In genomic region chr10:87092861-87093460, GRCh38 we compare ENCODE assay signal across 8 cellular contexts. TPM values are rescaled to one million over a fixed set of nuclear protein-coding genes. Genes with fewer than 3 reads are reported as not detected.
DNase-seq lines count a peak whose midpoint lies in the region; ATAC-seq and TF ChIP-seq lines count a peak whose summit lies in the region.

No MANE protein-coding gene starts in this region.

- H3K27ac ChIP-seq in prostate gland, result peak overlapping the region; percentile 90 to 94

- DNase-seq in KBM-7, result peak; percentile 62
- peak; percentile 50 for DNase-seq in activated CD8-positive, alpha-beta T cell treated with anti-CD3 and anti-CD28 coated beads, Interleukin-2, amount 10 ng/mL, durations not matched to agents 7 days and 5 days
- DNase-seq in foreskin melanocyte, result peak; percentile 12
- peak; percentile 27 for DNase-seq in prostate gland (ENCODE audit: low spot score)
- no peak for DNase-seq in NCI-H526 treated with DMSO at 0.1 percent for 48 hours (lab: John Stamatoyannopoulos, UW)

- in situ Hi-C loops in KBM-7 (cut with MboI; ENCODE audit: low pct_unique_long_range_greater_than_20kb, low sequenced_read_pairs), result no loop called here

- peaks cover 49% of the 10 kb centered on the region for H3K4me1 Mint-ChIP-seq in activated CD8-positive, alpha-beta T cell treated with anti-CD3 and anti-CD28 coated beads, Interleukin-2, amount 10 ng/mL, durations not matched to agents 7 days and 5 days (ENCODE audit: low read depth)

- H3K27me3 ChIP-seq in prostate gland (replicated peaks; ENCODE audit: insufficient read depth), result no peaks in the 10 kb centered on the region

- TF ChIP-seq CTCF in prostate gland (IDR thresholded peaks at IDR 0.05), result no peak

- no peak for ATAC-seq in activated CD8-positive, alpha-beta T cell treated with anti-CD3 and anti-CD28 coated beads, Interleukin-2, amount 10 ng/mL, durations not matched to agents 7 days and 5 days
- ATAC-seq in HG02571 (IDR thresholded peaks at IDR 0.05; ENCODE audit: unreplicated experiment), result no peak
- ATAC-seq in HG02884 (IDR thresholded peaks at IDR 0.05; ENCODE audit: unreplicated experiment), result no peak

- no peaks in the 10 kb centered on the region for H3K9me3 Mint-ChIP-seq in activated CD8-positive, alpha-beta T cell treated with anti-CD3 and anti-CD28 coated beads, Interleukin-2, amount 10 ng/mL, durations not matched to agents 7 days and 5 days (ENCODE audit: insufficient read depth)

- intact Hi-C loops in prostate gland (cut with DNase I), result loop anchor here (10.0 kb wide), 1 partner anchor 408 kb away; no protein-coding TSS in a partner anchor

- H3K4me1 ChIP-seq in prostate gland (replicated peaks), result no peaks in the 10 kb centered on the region

- no peaks in the 10 kb centered on the region for H3K27me3 Mint-ChIP-seq in activated CD8-positive, alpha-beta T cell treated with anti-CD3 and anti-CD28 coated beads, Interleukin-2, amount 10 ng/mL, durations not matched to agents 7 days and 5 days (ENCODE audit: low read depth)

- H3K27ac Mint-ChIP-seq in activated CD8-positive, alpha-beta T cell treated with anti-CD3 and anti-CD28 coated beads, Interleukin-2, amount 10 ng/mL, durations not matched to agents 7 days and 5 days, result peak overlapping the region; percentile 94

- CTCF ChIA-PET in activated CD8-positive, alpha-beta T cell treated with anti-CD3 and anti-CD28 coated beads, Interleukin-2, amount 10 ng/mL, durations not matched to agents 7 days and 5 days (lab: Charles Lee), result interaction anchor here (0.9 to 2.1 kb wide), 6 partner anchors 8 to 411 kb away, joined by 3 to 5 read pairs (median 4); partner anchors contain the start of gene MINPP1

- H3K4me3 Mint-ChIP-seq in activated CD8-positive, alpha-beta T cell treated with anti-CD3 and anti-CD28 coated beads, Interleukin-2, amount 10 ng/mL, durations not matched to agents 7 days and 5 days, result peak overlapping the region; percentile 92

- H3K4me3 ChIP-seq in GM08714 (ENCODE audit: low read length) (peak overlapping the region; percentile 96), prostate gland (peak overlapping the region; percentile 83 to 86)

- POLR2A ChIA-PET in activated CD8-positive, alpha-beta T cell treated with anti-CD3 and anti-CD28 coated beads, Interleukin-2, amount 10 ng/mL, durations not matched to agents 7 days and 5 days (lab: Charles Lee), result interaction anchor here (0.6 to 1.1 kb wide), 2 partner anchors 8 to 9 kb away, joined by 3 to 5 read pairs; no protein-coding TSS in a partner anchor

- no peaks in the 10 kb centered on the region for H3K9me3 ChIP-seq in prostate gland

- no peaks in the 10 kb centered on the region for H3K36me3 ChIP-seq in prostate gland

- TF ChIP-seq POLR2A in prostate gland (IDR thresholded peaks at IDR 0.05), result no peak

- peaks cover 46% of the 10 kb centered on the region for H3K36me3 Mint-ChIP-seq in activated CD8-positive, alpha-beta T cell treated with anti-CD3 and anti-CD28 coated beads, Interleukin-2, amount 10 ng/mL, durations not matched to agents 7 days and 5 days (ENCODE audit: low read depth)

- 3% methylated on average over 7 of the region's 7 CpGs for WGBS in prostate gland

RNA-seq across cellular contexts. Expression of gene GLUD1, which starts 1.7 kb away (rescaled TPM):
- 10 to 100 TPM; 94.7 to 99.6 TPM for total RNA-seq in activated CD8-positive, alpha-beta T cell treated with anti-CD3 and anti-CD28 coated beads, Interleukin-2, amount 10 ng/mL, durations not matched to agents 7 days and 5 days
- total RNA-seq in prostate gland, result 100 to 1,000 TPM; 154 to 437 TPM

RNA-seq across cellular contexts. Expression of gene SHLD2, which starts 2.0 kb away (rescaled TPM):
- total RNA-seq in activated CD8-positive, alpha-beta T cell treated with anti-CD3 and anti-CD28 coated beads, Interleukin-2, amount 10 ng/mL, durations not matched to agents 7 days and 5 days, result 10 to 100 TPM; 34.2 to 36.8 TPM
- total RNA-seq in prostate gland, result 10 to 100 TPM; 25.2 to 43.5 TPM
